Comparison of ENCODE assay signal across 8 cellular contexts in genomic region chr6:33201935-33202334, GRCh38. TPM values are rescaled to one million over a fixed set of nuclear protein-coding genes. Genes with fewer than 3 reads are reported as not detected.
DNase-seq lines count a peak whose midpoint lies in the region; ATAC-seq and TF ChIP-seq lines count a peak whose summit lies in the region.

No MANE protein-coding gene starts in this region.

- peak overlapping the region; percentile 70 for H3K4me2 ChIP-seq in mesenchymal stem cell (ENCODE audit: low read length, poor library complexity, severe bottlenecking)

- TF ChIP-seq CTCF in astrocyte of the cerebellum (IDR thresholded peaks at IDR 0.05; ENCODE audit: low read depth, low read length, missing control alignments), result no peak
- TF ChIP-seq CTCF in upper lobe of left lung (IDR thresholded peaks at IDR 0.05), result no peak

- WGBS in mesenchymal stem cell, result 96% methylated on average over 5 of the region's 6 CpGs
- 82 to 91% methylated on average over 6 of the region's 6 CpGs for WGBS in upper lobe of left lung, 2 donors

- H3K9me3 ChIP-seq in mesenchymal stem cell (ENCODE audit: control insufficient read depth, low read length) (no peaks in the 10 kb centered on the region), upper lobe of left lung (no peaks in the 10 kb centered on the region)

- H4K91ac ChIP-seq in mesenchymal stem cell (ENCODE audit: low read length), result no peak overlapping the region

- H3K18ac ChIP-seq in mesenchymal stem cell (ENCODE audit: low read depth in 1 of 2, low read length in 2 of 2), result no peak overlapping the region

- H2AK5ac ChIP-seq in mesenchymal stem cell (ENCODE audit: low read length, severe bottlenecking), result peak overlapping the region; percentile 20

- H3K4me1 Mint-ChIP-seq in activated naive CD4-positive, alpha-beta T cell treated with anti-CD3 and anti-CD28 coated beads, Interleukin-2, amount 10 ng/mL, durations not matched to agents 7 days and 5 days, result peaks cover 79% of the 10 kb centered on the region

- in situ Hi-C loops in astrocyte of the cerebellum (cut with HindIII; ENCODE audit: low sequenced_read_pairs), result no loop called here

- H3K14ac ChIP-seq in mesenchymal stem cell (ENCODE audit: low read length in 2 of 2), result no peak overlapping the region

- H3K27me3 Mint-ChIP-seq in activated naive CD4-positive, alpha-beta T cell treated with anti-CD3 and anti-CD28 coated beads, Interleukin-2, amount 10 ng/mL, durations not matched to agents 7 days and 5 days, result no peaks in the 10 kb centered on the region

- H3K27ac Mint-ChIP-seq in activated naive CD4-positive, alpha-beta T cell treated with anti-CD3 and anti-CD28 coated beads, Interleukin-2, amount 10 ng/mL, durations not matched to agents 7 days and 5 days, result no peak overlapping the region

- no peak overlapping the region for H2BK15ac ChIP-seq in mesenchymal stem cell (ENCODE audit: low read depth, poor library complexity, severe bottlenecking)

- H4K8ac ChIP-seq in mesenchymal stem cell (ENCODE audit: low read length), result no peak overlapping the region

- H3K36me3 ChIP-seq in mesenchymal stem cell (ENCODE audit: control insufficient read depth in 1 of 2, insufficient read depth in 2 of 2, low read depth in 1 of 2, low read length in 2 of 2) (peaks cover 31 to 32% of the 10 kb centered on the region in 2 experiments), upper lobe of left lung (peaks cover 12 to 30% (median 21%) of the 10 kb centered on the region in 4 donors)

- ATAC-seq in upper lobe of left lung (ENCODE audit: low FRiP score in 2 of 2), result no peak

- H3K4me1 ChIP-seq in mesenchymal stem cell (ENCODE audit: control insufficient read depth, insufficient read depth, low read depth, low read length) (peaks cover 53% of the 10 kb centered on the region), upper lobe of left lung (peaks cover 51 to 74% (median 56%) of the 10 kb centered on the region in 4 donors)

- CTCF ChIA-PET in activated naive CD4-positive, alpha-beta T cell treated with anti-CD3 and anti-CD28 coated beads, Interleukin-2, amount 10 ng/mL, durations not matched to agents 7 days and 5 days (lab: Charles Lee), result no interaction called here

- no peaks in the 10 kb centered on the region for H3K9me3 Mint-ChIP-seq in activated naive CD4-positive, alpha-beta T cell treated with anti-CD3 and anti-CD28 coated beads, Interleukin-2, amount 10 ng/mL, durations not matched to agents 7 days and 5 days

- H3K27ac ChIP-seq in mesenchymal stem cell (ENCODE audit: low read length, poor library complexity, severe bottlenecking), result no peak overlapping the region
- H3K27ac ChIP-seq in upper lobe of left lung, result peak overlapping the region in 2 of 4 donors; percentile 97 to 99

- no peak overlapping the region for H3K4ac ChIP-seq in mesenchymal stem cell (ENCODE audit: low read depth in 1 of 2, low read length in 2 of 2)

- no peak overlapping the region for H2BK120ac ChIP-seq in mesenchymal stem cell (ENCODE audit: low read depth, low read length)

- DNase-seq in activated naive CD4-positive, alpha-beta T cell treated with anti-CD3 and anti-CD28 coated beads, Interleukin-2, amount 10 ng/mL, durations not matched to agents 7 days and 5 days, result no peak
- DNase-seq in activated naive CD4-positive, alpha-beta T cell treated with Interleukin-2 at 50 U/mL for 16 hours, result no peak
- DNase-seq in astrocyte of the cerebellum (ENCODE audit: low read depth) (no peak), mesenchymal stem cell (no peak), upper lobe of left lung (no peak), NCI-H2196 (lab: John Stamatoyannopoulos, UW; ENCODE audit: unreplicated experiment) (no peak), HCEC 1CT (no peak), dedifferentiated amniotic fluid mesenchymal stem cell (ENCODE audit: extremely low spot score) (no peak)

- H3K27me3 ChIP-seq in mesenchymal stem cell (ENCODE audit: control insufficient read depth in 1 of 2, insufficient read depth in 1 of 2, low read length in 2 of 2) (no peaks in the 10 kb centered on the region), upper lobe of left lung (no peaks in the 10 kb centered on the region)

- H3K4me3 Mint-ChIP-seq in activated naive CD4-positive, alpha-beta T cell treated with anti-CD3 and anti-CD28 coated beads, Interleukin-2, amount 10 ng/mL, durations not matched to agents 7 days and 5 days, result peak overlapping the region; percentile 98

- no peak overlapping the region for H2AFZ ChIP-seq in mesenchymal stem cell (ENCODE audit: low read depth, low read length)

- H3K4me3 ChIP-seq in astrocyte of the cerebellum (ENCODE audit: low read depth, low read length) (peak overlapping the region; percentile 79), mesenchymal stem cell (ENCODE audit: insufficient read depth in 1 of 2, low read depth in 1 of 2, low read length in 2 of 2) (peak overlapping the region in 1 of 2 experiments; percentile 98), upper lobe of left lung (peak overlapping the region in 3 of 4 donors; percentile 69 to 93 (median 85))

- H2BK5ac ChIP-seq in mesenchymal stem cell (ENCODE audit: low read depth, low read length, poor library complexity, severe bottlenecking), result no peak overlapping the region

- H3K23ac ChIP-seq in mesenchymal stem cell (ENCODE audit: low read length in 2 of 2), result no peak overlapping the region

- TF ChIP-seq EP300 in upper lobe of left lung (IDR thresholded peaks at IDR 0.05), result no peak

- peaks cover 17% of the 10 kb centered on the region for H3K79me1 ChIP-seq in mesenchymal stem cell (replicated peaks; ENCODE audit: low read length, poor library complexity, severe bottlenecking)

- H3K36me3 Mint-ChIP-seq in activated naive CD4-positive, alpha-beta T cell treated with anti-CD3 and anti-CD28 coated beads, Interleukin-2, amount 10 ng/mL, durations not matched to agents 7 days and 5 days, result peaks cover 41% of the 10 kb centered on the region

- H3K9ac ChIP-seq in mesenchymal stem cell (ENCODE audit: low read length), result peak overlapping the region; percentile 100

- no peak for TF ChIP-seq POLR2A in upper lobe of left lung (IDR thresholded peaks at IDR 0.05)

- no peak overlapping the region for H2BK12ac ChIP-seq in mesenchymal stem cell (ENCODE audit: low read length in 2 of 2)

RNA-seq across cellular contexts. Expression of gene SLC39A7, which starts 1.3 kb away (rescaled TPM):
- 120 TPM for polyA plus RNA-seq in mesenchymal stem cell (2013, experiment 1 of 2)
- polyA plus RNA-seq in mesenchymal stem cell (2013, experiment 2 of 2), result 117 TPM
- 100 to 1,000 TPM in 2 of 6 donors, 10 to 100 TPM in 4; 37.7 to 104 (median 86.7) TPM for total RNA-seq in upper lobe of left lung

RNA-seq across cellular contexts. Expression of gene RXRB, which starts 1.5 kb away (rescaled TPM):
- polyA plus RNA-seq in mesenchymal stem cell (2013, experiment 1 of 2), result 20.3 TPM
- polyA plus RNA-seq in mesenchymal stem cell (2013, experiment 2 of 2), result 20.2 TPM
- 10 to 100 TPM; 19.3 to 67.1 (median 48.4) TPM for total RNA-seq in upper lobe of left lung

RNA-seq across cellular contexts. Expression of gene HSD17B8, which starts 2.5 kb away (rescaled TPM):
- 3.9 TPM for polyA plus RNA-seq in mesenchymal stem cell (2013, experiment 1 of 2)
- polyA plus RNA-seq in mesenchymal stem cell (2013, experiment 2 of 2), result 3.5 TPM
- total RNA-seq in upper lobe of left lung, result 10 to 100 TPM in 5 of 6 donors, 1 to 10 TPM in 1; 8.2 to 39.3 (median 28.7) TPM

RNA-seq across cellular contexts. Expression of gene RING1, which starts 6.4 kb away (rescaled TPM):
- 45.1 TPM for polyA plus RNA-seq in mesenchymal stem cell (2013, experiment 1 of 2)
- 46.6 TPM for polyA plus RNA-seq in mesenchymal stem cell (2013, experiment 2 of 2)
- total RNA-seq in upper lobe of left lung, result 10 to 100 TPM; 17.9 to 50.6 (median 40.4) TPM

RNA-seq across cellular contexts. Expression of gene COL11A2, which starts 9.7 kb away (rescaled TPM):
- 0.44 TPM for polyA plus RNA-seq in mesenchymal stem cell (2013, experiment 1 of 2)
- polyA plus RNA-seq in mesenchymal stem cell (2013, experiment 2 of 2), result 0.37 TPM
- total RNA-seq in upper lobe of left lung, result 1 to 10 TPM in 2 of 6 donors, under 1 TPM in 4; 0.20 to 2.1 (median 0.74) TPM
